Comparison of ENCODE assay signal across 9 cellular contexts in the genomic region with DNA sequence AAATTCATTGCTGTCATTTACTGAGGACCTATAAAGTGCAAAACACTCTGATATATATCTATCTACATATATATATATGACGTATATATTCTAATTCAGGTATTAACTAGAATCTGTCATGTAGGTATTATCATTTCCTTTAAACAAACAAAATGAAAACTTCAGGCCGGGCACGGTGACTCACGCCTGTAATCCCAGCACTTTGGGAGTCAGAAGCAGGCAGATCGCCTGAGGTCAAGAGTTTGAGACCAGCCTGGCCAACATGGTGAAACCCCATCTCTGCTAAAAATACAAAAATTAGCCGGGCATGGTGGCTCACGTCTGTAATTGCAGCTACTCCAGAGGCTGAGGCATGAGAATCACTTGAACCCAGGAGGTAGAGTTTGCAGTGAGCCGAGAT. TPM values are rescaled to one million over a fixed set of nuclear protein-coding genes. Genes with fewer than 3 reads are reported as not detected.
"Had no signal": no experiment of that assay in that cellular context is flagged by ENCODE, and none has a peak within 500 bp of the region (broad histone marks: within the 10 kb centered on the region; RNA-seq: fewer than 3 reads in every experiment).

No MANE protein-coding gene starts in this region.

RNA-seq across cellular contexts. Expression of gene SYN3, which starts 31.0 kb away (rescaled TPM):
- total RNA-seq: activated CD4-positive, alpha-beta memory T cell treated with anti-CD3 and anti-CD28 coated beads for 36 hours; activated CD4-positive, alpha-beta T cell treated with anti-CD3 and anti-CD28 coated beads, Interleukin-2, amount 10 ng/mL, durations not matched to agents 24 days and 14 days; activated CD8-positive, alpha-beta memory T cell treated with anti-CD3 and anti-CD28 coated beads for 36 hours; activated CD8-positive, alpha-beta T cell treated with anti-CD3 and anti-CD28 coated beads for 36 hours; activated naive CD8-positive, alpha-beta T cell treated with anti-CD3 and anti-CD28 coated beads, Interleukin-2, amount 10 ng/mL, durations not matched to agents 7 days and 5 days; activated T-cell treated with anti-CD3 and anti-CD28 coated beads, Interleukin-2, amount 50 U/mL, for 4 hours; activated T-helper 2 cell treated with anti-CD3 and anti-CD28 coated beads, Interferon-gamma antibody, Interleukin-2, Interleukin-4, amounts not matched to agents 10 μg/mL and 5 μg/mL and 100 μg/mL, durations not matched to agents 14 hours and 24 hours and 36 hours; ascending aorta; chondrocyte had no signal
